In the genomic region with DNA sequence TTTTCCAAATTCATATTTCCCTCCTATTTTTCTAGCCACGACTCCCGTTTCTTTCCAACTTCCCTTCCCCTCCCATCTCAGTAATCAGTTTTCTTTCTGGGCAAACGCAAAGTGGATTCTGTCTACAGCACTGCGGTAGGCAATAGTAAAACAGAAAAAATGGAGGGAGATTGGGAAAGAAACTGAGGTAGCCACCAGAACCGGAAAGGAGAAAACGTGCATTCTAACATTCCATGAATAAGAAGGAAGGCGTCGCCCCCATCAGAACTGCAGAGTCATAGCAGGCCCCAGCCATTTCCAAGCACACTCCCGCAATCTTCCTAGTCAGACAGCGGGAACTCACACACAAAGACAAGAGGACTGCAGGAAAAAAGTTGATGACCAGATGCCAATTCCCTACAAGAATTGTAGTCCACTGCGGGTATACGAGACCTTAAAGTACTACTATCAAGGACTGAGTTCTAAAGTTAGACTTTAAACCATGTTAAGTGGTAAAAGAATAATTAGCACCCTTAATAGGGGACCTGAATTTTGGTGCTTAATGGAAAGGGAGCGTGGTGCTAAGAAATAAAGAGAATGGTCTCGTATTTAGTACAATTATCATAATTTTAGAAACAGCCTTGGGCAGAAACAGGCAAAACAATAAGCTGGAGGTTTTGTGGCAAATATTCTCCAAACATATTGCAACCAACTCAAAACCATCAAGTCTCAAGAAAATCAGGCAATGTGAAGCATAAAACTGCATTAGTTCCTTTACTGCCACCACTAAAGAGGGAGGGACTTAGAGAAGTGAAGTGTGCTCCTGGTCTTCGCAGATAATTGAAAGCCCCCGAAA, we compare ENCODE assay signal across 7 cellular contexts. TPM values are rescaled to one million over a fixed set of nuclear protein-coding genes. Genes with fewer than 3 reads are reported as not detected.
DNase-seq lines count a peak whose midpoint lies in the region; ATAC-seq and TF ChIP-seq lines count a peak whose summit lies in the region.

No MANE protein-coding gene starts in this region.

- no peaks in the 10 kb centered on the region for H3K36me3 Mint-ChIP-seq in natural killer cell treated with Interleukin-12 subunit alpha and Interleukin-12 subunit beta and Interleukin-15 and Interleukin-18, amount 100 ng/mL, for 72 hours

- H3K4me1 Mint-ChIP-seq in natural killer cell treated with Interleukin-12 subunit alpha and Interleukin-12 subunit beta and Interleukin-15 and Interleukin-18, amount 100 ng/mL, for 72 hours (ENCODE audit: low read depth in 2 of 2), result peaks cover 16% of the 10 kb centered on the region in 2 donors

- peak overlapping the region; percentile 90 for H3K4me3 Mint-ChIP-seq in natural killer cell treated with Interleukin-12 subunit alpha and Interleukin-12 subunit beta and Interleukin-15 and Interleukin-18, amount 100 ng/mL, for 72 hours

- peak overlapping the region; percentile 98 for H3K27ac ChIP-seq in WERI-Rb-1

- H3K27me3 Mint-ChIP-seq in natural killer cell treated with Interleukin-12 subunit alpha and Interleukin-12 subunit beta and Interleukin-15 and Interleukin-18, amount 100 ng/mL, for 72 hours, result peaks cover 16 to 29% of the 10 kb centered on the region in 2 donors

- TF ChIP-seq CTCF in WERI-Rb-1 (IDR thresholded peaks at IDR 0.05; ENCODE audit: low read depth, low read length), result peak; percentile 35; the same call in 1 of the 2 replicates
- TF ChIP-seq CTCF in fibroblast of pulmonary artery (IDR thresholded peaks at IDR 0.05; ENCODE audit: low read length, missing control alignments), result peak; percentile 12

- peaks cover 36% of the 10 kb centered on the region for H3K36me3 ChIP-seq in WERI-Rb-1

- DNase-seq in GM04503 (ENCODE audit: low read depth), result peak; percentile 49
- peak; percentile 70 for DNase-seq in NCI-H1417 treated with DMSO at 0.1 percent for 48 hours (lab: John Stamatoyannopoulos, UW)
- DNase-seq in WERI-Rb-1, result peak; percentile 62
- peak; percentile 88 for DNase-seq in fibroblast of pulmonary artery (ENCODE audit: low read depth)
- no peak for DNase-seq in natural killer cell treated with Interleukin-12 subunit alpha and Interleukin-12 subunit beta and Interleukin-15 and Interleukin-18, amount 100 ng/mL, for 72 hours (ENCODE audit: low spot score)

- no peak overlapping the region for H3K27ac Mint-ChIP-seq in natural killer cell treated with Interleukin-12 subunit alpha and Interleukin-12 subunit beta and Interleukin-15 and Interleukin-18, amount 100 ng/mL, for 72 hours

- H3K9me3 ChIP-seq in WERI-Rb-1 (ENCODE audit: severe bottlenecking), result no peaks in the 10 kb centered on the region

- peak overlapping the region; percentile 97 for H3K4me3 ChIP-seq in WERI-Rb-1 (ENCODE audit: low read depth, low read length)
- peak overlapping the region; percentile 73 for H3K4me3 ChIP-seq in fibroblast of pulmonary artery (replicated peaks; ENCODE audit: low read depth, low read length)

- ATAC-seq in natural killer cell treated with Interleukin-12 subunit alpha and Interleukin-12 subunit beta and Interleukin-15 and Interleukin-18, amount 100 ng/mL, for 72 hours, result no peak
- no peak for ATAC-seq in HG02759 (IDR thresholded peaks at IDR 0.05; ENCODE audit: unreplicated experiment)
- ATAC-seq in GM18867 (IDR thresholded peaks at IDR 0.05; ENCODE audit: unreplicated experiment), result no peak

- no peaks in the 10 kb centered on the region for H3K9me3 Mint-ChIP-seq in natural killer cell treated with Interleukin-12 subunit alpha and Interleukin-12 subunit beta and Interleukin-15 and Interleukin-18, amount 100 ng/mL, for 72 hours

- no peaks in the 10 kb centered on the region for H3K27me3 ChIP-seq in WERI-Rb-1 (ENCODE audit: insufficient read depth, low read depth, severe bottlenecking)

RNA-seq across cellular contexts. Expression of a gene that starts 1.4 kb away (rescaled TPM):
- total RNA-seq in natural killer cell treated with Interleukin-12 subunit alpha and Interleukin-12 subunit beta and Interleukin-15 and Interleukin-18, amount 100 ng/mL, for 72 hours, result 1 to 10 TPM; 1.1 to 4.4 TPM
